In genomic region chr3:118059096-118059495, GRCh38 we compare ENCODE assay signal across 21 cellular contexts.
"Had no signal": no experiment of that assay in that cellular context is flagged by ENCODE, and none has a peak within 500 bp of the region (broad histone marks: within the 10 kb centered on the region; RNA-seq: fewer than 3 reads in every experiment).

No MANE protein-coding gene starts in this region.

- H3K9me3 ChIP-seq: esophagus muscularis mucosa, gastrocnemius medialis, lower lobe of right lung, mucosa of descending colon had no signal

- ATAC-seq: gastrocnemius medialis; heart right ventricle; left cardiac atrium; left lung; left ventricle myocardium superior; lower lobe of right lung; mucosa of descending colon; naive thymus-derived CD8-positive, alpha-beta T cell had no signal

- H3K36me3 ChIP-seq: esophagus muscularis mucosa, gastrocnemius medialis, heart right ventricle, left lung, lower lobe of right lung had no signal

- H3K4me1 ChIP-seq: esophagus muscularis mucosa, gastrocnemius medialis, heart right ventricle, left lung, lower lobe of right lung had no signal

- DNase-seq: dermis blood vessel endothelial cell; dorsolateral prefrontal cortex; effector CD4-positive, alpha-beta T cell; effector memory CD4-positive, alpha-beta T cell; foreskin fibroblast; foreskin melanocyte; gastrocnemius medialis; glutamatergic neuron; head of caudate nucleus; heart right ventricle; hippocampal formation; left cardiac atrium; left lung; left ventricle myocardium superior; lower lobe of right lung; mesenchymal stem cell; mucosa of descending colon; naive B cell; naive thymus-derived CD8-positive, alpha-beta T cell had no signal

- H3K27me3 ChIP-seq: dorsolateral prefrontal cortex, esophagus muscularis mucosa, gastrocnemius medialis, heart right ventricle, left lung had no signal

- H3K4me3 ChIP-seq: coronary artery, dorsolateral prefrontal cortex, esophagus muscularis mucosa, gastrocnemius medialis, heart right ventricle, left lung, lower lobe of right lung, mucosa of descending colon had no signal
